8 cellular contexts compared by ENCODE assay signal in genomic region chr7:149883452-149883861, GRCh38. TPM values are rescaled to one million over a fixed set of nuclear protein-coding genes. Genes with fewer than 3 reads are reported as not detected.
DNase-seq lines count a peak whose midpoint lies in the region; ATAC-seq lines count a peak whose summit lies in the region.

No MANE protein-coding gene starts in this region.

- no peak overlapping the region for H3K4me3 ChIP-seq in neuronal stem cell (ENCODE audit: low read length in 2 of 2)

- peaks cover 2 to 14% of the 10 kb centered on the region in 2 donors for H3K36me3 ChIP-seq in neuronal stem cell (replicated peaks in 1 of 2; ENCODE audit: control insufficient read depth in 2 of 2, insufficient read depth in 2 of 2, low read length in 2 of 2)

- H3K4me3 Mint-ChIP-seq in activated T-cell treated with anti-CD3 and anti-CD28 coated beads, Interleukin-2, amount 50 U/mL, for 24 hours, result no peak overlapping the region

- H2BK5ac ChIP-seq in neuronal stem cell (ENCODE audit: low read length), result no peak overlapping the region

- no peak overlapping the region for H3K14ac ChIP-seq in neuronal stem cell (ENCODE audit: low read length)

- DNase-seq in activated gamma-delta T cell treated with Interleukin-2 at 50 U/mL for 16 hours, result peak; percentile 34
- no peak for DNase-seq in activated gamma-delta T cell (lab: John Stamatoyannopoulos, UW)
- peak; percentile 33 for DNase-seq in NCI-H510A (lab: John Stamatoyannopoulos, UW)
- DNase-seq in activated T-cell treated with anti-CD3 and anti-CD28 coated beads, Interleukin-2, amount 50 U/mL, for 24 hours, result peak; percentile 61
- DNase-seq in fibroblast of the conjunctiva (ENCODE audit: low read depth), result peak; percentile 21
- peak; percentile 49 for DNase-seq in neuronal stem cell (ENCODE audit: low spot score)
- DNase-seq in mesenteric fat pad (ENCODE audit: low spot score), result no peak

- no peak overlapping the region for H2AFZ ChIP-seq in neuronal stem cell (ENCODE audit: low read length)

- H3K9me3 Mint-ChIP-seq in activated T-cell treated with anti-CD3 and anti-CD28 coated beads, Interleukin-2, amount 50 U/mL, for 24 hours, result no peaks in the 10 kb centered on the region

- H2AK5ac ChIP-seq in neuronal stem cell (ENCODE audit: low read depth, low read length), result no peak overlapping the region

- no peak overlapping the region for H3K27ac ChIP-seq in neuronal stem cell (replicated peaks; ENCODE audit: low read length)

- ATAC-seq in HG03103 (IDR thresholded peaks at IDR 0.05; ENCODE audit: low read depth, unreplicated experiment), result peak; percentile 68

- no peak overlapping the region for H2BK15ac ChIP-seq in neuronal stem cell (ENCODE audit: low read length)

- no peaks in the 10 kb centered on the region for H3K27me3 ChIP-seq in neuronal stem cell (ENCODE audit: control insufficient read depth in 3 of 3, insufficient read depth in 3 of 3, low read depth in 1 of 3, low read length in 3 of 3)

- H4K8ac ChIP-seq in neuronal stem cell (ENCODE audit: low read depth, low read length), result no peak overlapping the region

- H2BK120ac ChIP-seq in neuronal stem cell (ENCODE audit: low read depth, low read length), result no peak overlapping the region

- no peak overlapping the region for H3K23ac ChIP-seq in neuronal stem cell (ENCODE audit: low read depth, low read length, poor library complexity)

- peaks cover 0 to 2% of the 10 kb centered on the region in 2 donors for H3K9me3 ChIP-seq in neuronal stem cell (replicated peaks in 1 of 2; ENCODE audit: control insufficient read depth in 2 of 2, insufficient read depth in 1 of 2, low read depth in 1 of 2, low read length in 2 of 2)

- no peak overlapping the region for H3K9ac ChIP-seq in neuronal stem cell (ENCODE audit: low read depth, low read length, poor library complexity)

- H3K79me1 ChIP-seq in neuronal stem cell (ENCODE audit: low read depth, low read length), result peaks cover 2% of the 10 kb centered on the region

- H4K91ac ChIP-seq in neuronal stem cell (ENCODE audit: low read depth, low read length, poor library complexity), result no peak overlapping the region

- H3K4me1 Mint-ChIP-seq in activated T-cell treated with anti-CD3 and anti-CD28 coated beads, Interleukin-2, amount 50 U/mL, for 24 hours (ENCODE audit: low read depth), result peaks cover 16% of the 10 kb centered on the region

- no CpG with 5 or more reads among the region's 12 CpGs for WGBS in neuronal stem cell (ENCODE audit: extremely low coverage in 2 of 2, insufficient read length in 2 of 2, insufficient replicate concordance in 1 of 2), 2 donors

- no peak overlapping the region for H3K4me2 ChIP-seq in neuronal stem cell (ENCODE audit: insufficient read depth, low read length, poor library complexity, severe bottlenecking)

- H3K36me3 Mint-ChIP-seq in activated T-cell treated with anti-CD3 and anti-CD28 coated beads, Interleukin-2, amount 50 U/mL, for 24 hours (ENCODE audit: low read depth), result peaks cover 32% of the 10 kb centered on the region

- H3K4me1 ChIP-seq in neuronal stem cell (ENCODE audit: control insufficient read depth in 2 of 2, insufficient read depth in 1 of 2, low read depth in 1 of 2, low read length in 2 of 2), result peaks cover 9 to 12% of the 10 kb centered on the region in 2 donors

- H3K27me3 Mint-ChIP-seq in activated T-cell treated with anti-CD3 and anti-CD28 coated beads, Interleukin-2, amount 50 U/mL, for 24 hours, result no peaks in the 10 kb centered on the region

- no peak overlapping the region for H3K27ac Mint-ChIP-seq in activated T-cell treated with anti-CD3 and anti-CD28 coated beads, Interleukin-2, amount 50 U/mL, for 24 hours

- H3K4ac ChIP-seq in neuronal stem cell (ENCODE audit: low read length), result no peak overlapping the region

- no peak overlapping the region for H2BK12ac ChIP-seq in neuronal stem cell (ENCODE audit: low read length)

- no peak overlapping the region for H3K18ac ChIP-seq in neuronal stem cell (ENCODE audit: low read length)

RNA-seq across cellular contexts. Expression of gene ATP6V0E2, which starts 9.7 kb away (rescaled TPM):
- 63.8 TPM for polyA plus RNA-seq in neuronal stem cell (2013, experiment 1 of 2)
- polyA plus RNA-seq in neuronal stem cell (2013, experiment 2 of 2), result 60.2 TPM
- total RNA-seq in mesenteric fat pad, result 18.5 TPM

RNA-seq across cellular contexts. Expression of gene ZNF862, which starts 45.3 kb away (rescaled TPM):
- 7.1 TPM for polyA plus RNA-seq in neuronal stem cell (2013, experiment 1 of 2)
- polyA plus RNA-seq in neuronal stem cell (2013, experiment 2 of 2), result 6.8 TPM
- total RNA-seq in mesenteric fat pad, result 9.4 TPM

Comparison
In these comparisons a context has a peak if more than half of its experiments do, and no peak if none do; other contexts are left out.
1. DNase-seq: peak in activated gamma-delta T cell treated with Interleukin-2 at 50 U/mL for 16 hours (single experiment), NCI-H510A (single experiment), activated T-cell treated with anti-CD3 and anti-CD28 coated beads, Interleukin-2, amount 50 U/mL, for 24 hours (single experiment), fibroblast of the conjunctiva (single experiment) and neuronal stem cell (single experiment); none in activated gamma-delta T cell (single experiment) and mesenteric fat pad (single experiment).